ENCODE assay signal across 1 cellular context in genomic region chr2:16625201-16625729, GRCh38.
TF ChIP-seq lines count a peak whose summit lies in the region.

No MANE protein-coding gene starts in this region.

TF ChIP-seq in IMR-90, 13 proteins besides CTCF, POLR2A, EP300 and RAD21 (continued from another document):
- TF ChIP-seq ELK1 (IDR thresholded peaks at IDR 0.05; ENCODE audit: borderline replicate concordance, low read depth, low read length) (no peak), MXI1 (IDR thresholded peaks at IDR 0.05; ENCODE audit: borderline replicate concordance, low read depth, low read length) (no peak), USF2 (IDR thresholded peaks at IDR 0.05; ENCODE audit: low read depth, low read length) (no peak), MAFK (IDR thresholded peaks at IDR 0.05; ENCODE audit: low read depth, low read length) (no peak), NFE2L2 (IDR thresholded peaks at IDR 0.05; ENCODE audit: low read depth, low read length) (no peak), MAZ (IDR thresholded peaks at IDR 0.05; ENCODE audit: borderline replicate concordance, low read depth, low read length) (no peak), RFX5 (IDR thresholded peaks at IDR 0.05; ENCODE audit: low read depth, low read length) (no peak), RCOR1 (IDR thresholded peaks at IDR 0.05; ENCODE audit: insufficient replicate concordance, low read length) (no peak)
